ENCODE assay signal across 14 cellular contexts in genomic region chr1:25744636-25745425, GRCh38. TPM values are rescaled to one million over a fixed set of nuclear protein-coding genes. Genes with fewer than 3 reads are reported as not detected.
DNase-seq lines count a peak whose midpoint lies in the region; ATAC-seq, FAIRE-seq and TF ChIP-seq lines count a peak whose summit lies in the region.
"Had no signal": no experiment of that assay in that cellular context is flagged by ENCODE, and none has a peak within 500 bp of the region (broad histone marks: within the 10 kb centered on the region; RNA-seq: fewer than 3 reads in every experiment).

No MANE protein-coding gene starts in this region.

- no peak for TF ChIP-seq RAD21 in liver (IDR thresholded peaks at IDR 0.05)
- no peak for TF ChIP-seq RAD21 in HepG2 (CRISPR knock-in tag; IDR thresholded peaks at IDR 0.05)

- in situ Hi-C loops in HepG2 (cut with HindIII; ENCODE audit: extremely low pct_ligation_motif_present, low pct_unique_long_range_greater_than_20kb): no loop called here

- no peak for ATAC-seq in HepG2
- ATAC-seq in aorta (ENCODE audit: low FRiP score): no peak
- no peak for ATAC-seq in GM21737 (IDR thresholded peaks at IDR 0.05; ENCODE audit: unreplicated experiment)

- H3K36me3 ChIP-seq in liver (ENCODE audit: control insufficient read depth in 4 of 4, insufficient read depth in 3 of 4, low read depth in 1 of 4, low read length in 3 of 4): no peaks in the 10 kb centered on the region
- no peaks in the 10 kb centered on the region for H3K36me3 ChIP-seq in HepG2 (replicated peaks in 1 of 2; ENCODE audit: control insufficient read depth in 1 of 2, insufficient read depth in 2 of 2, low read length in 2 of 2)
- no peaks in the 10 kb centered on the region for H3K36me3 ChIP-seq in esophagus (ENCODE audit: control insufficient read depth in 2 of 2, insufficient read depth in 2 of 2, low read length in 1 of 2)
- H3K36me3 ChIP-seq in ovary: no peaks in the 10 kb centered on the region
- H3K36me3 ChIP-seq in aorta (ENCODE audit: control insufficient read depth in 1 of 2, insufficient read depth in 2 of 2, low read length in 1 of 2): no peaks in the 10 kb centered on the region
- no peaks in the 10 kb centered on the region for H3K36me3 ChIP-seq in Caco-2 (ENCODE audit: control insufficient read depth, insufficient read depth, low read length)

- no peak for DNase-seq in HepG2 (ENCODE audit: low spot score)
- DNase-seq in ovary: no peak
- DNase-seq in aorta: peak in 1 of 2 donors; percentile 38
- no peak for DNase-seq in Caco-2
- no peak for DNase-seq in KG1 (lab: John Stamatoyannopoulos, UW)
- DNase-seq: activated CD4-positive, alpha-beta T cell treated with anti-CD3 and anti-CD28 coated beads for 4 hours; activated effector memory CD4-positive, alpha-beta T cell treated with anti-CD3 and anti-CD28 coated beads, Interleukin-2, amount 50 U/mL, for 16 hours; KBM-7 had no signal

- POLR2A ChIA-PET in HepG2 (lab: Yijun Ruan, JAX) (no interaction called here), Caco-2 (lab: Charles Lee) (no interaction called here)

- H3K36me3 Mint-ChIP-seq in Caco-2 (ENCODE audit: insufficient read depth, unreplicated experiment): no peaks in the 10 kb centered on the region

- H3K27me3 Mint-ChIP-seq in Caco-2 (ENCODE audit: insufficient read depth, unreplicated experiment): no peaks in the 10 kb centered on the region

- no peaks in the 10 kb centered on the region for H3K9me3 Mint-ChIP-seq in Caco-2 (ENCODE audit: unreplicated experiment)

- CTCF ChIA-PET in HepG2 (lab: Yijun Ruan, JAX; ENCODE audit: low intra/inter-chr PET ratio, low total read pairs) (no interaction called here), Caco-2 (lab: Charles Lee) (no interaction called here)

- no peak overlapping the region for H3K9ac ChIP-seq in liver (ENCODE audit: low read depth in 1 of 2, low read length in 2 of 2)
- H3K9ac ChIP-seq in HepG2 (ENCODE audit: insufficient read depth, low read depth, low read length): no peak overlapping the region

- BruUV-seq in HepG2 (replicated peaks; lab: Mats Ljungman, UMichigan): no TSS peak
- no TSS peak for BruUV-seq in Caco-2 (replicated peaks; lab: Mats Ljungman, UMichigan)

- H2AFZ ChIP-seq in HepG2 (ENCODE audit: low read length): no peak overlapping the region

- H3K4me2 ChIP-seq in HepG2 (ENCODE audit: low read depth, low read length): no peak overlapping the region

- no peaks in the 10 kb centered on the region for H4K20me1 ChIP-seq in HepG2 (ENCODE audit: insufficient read depth, low read length)

- no peak overlapping the region for H3K4me3 ChIP-seq in liver (ENCODE audit: low read depth in 1 of 3, low read length in 3 of 3)
- no peak overlapping the region for H3K4me3 ChIP-seq in HepG2 (replicated peaks in 1 of 3; ENCODE audit: insufficient read depth in 1 of 3, low read depth in 2 of 3, low read length in 3 of 3)
- no peak overlapping the region for H3K4me3 ChIP-seq in esophagus (ENCODE audit: low read depth in 1 of 2, low read length in 2 of 2)
- no peak overlapping the region for H3K4me3 ChIP-seq in ovary
- H3K4me3 ChIP-seq in aorta (ENCODE audit: low read length in 2 of 2): no peak overlapping the region
- H3K4me3 ChIP-seq in Caco-2 (ENCODE audit: low read depth, low read length): no peak overlapping the region

- TF ChIP-seq EP300 in HepG2 (IDR thresholded peaks at IDR 0.05; ENCODE audit: low read depth in 2 of 2, low read length in 2 of 2): no peak
- TF ChIP-seq EP300 in HepG2 (CRISPR knock-in tag; IDR thresholded peaks at IDR 0.05; ENCODE audit: borderline replicate concordance): no peak
- TF ChIP-seq EP300 in ovary (IDR thresholded peaks at IDR 0.05): no peak

- no peak overlapping the region for H3K4me3 Mint-ChIP-seq in Caco-2 (ENCODE audit: unreplicated experiment)
- H3K4me3 Mint-ChIP-seq: B cell had no signal

- H3K4me1 Mint-ChIP-seq in Caco-2 (ENCODE audit: low read depth, unreplicated experiment): no peaks in the 10 kb centered on the region
- H3K4me1 Mint-ChIP-seq: B cell had no signal

- H3K27ac Mint-ChIP-seq in Caco-2 (ENCODE audit: unreplicated experiment): no peak overlapping the region
- H3K27ac Mint-ChIP-seq: B cell had no signal

- H3K4me1 ChIP-seq in liver (ENCODE audit: control insufficient read depth in 4 of 4, insufficient read depth in 4 of 4, low read length in 3 of 4): peaks cover 0 to 12% (median 2%) of the 10 kb centered on the region in 4 donors
- no peaks in the 10 kb centered on the region for H3K4me1 ChIP-seq in HepG2 (ENCODE audit: insufficient read depth, low read length)
- H3K4me1 ChIP-seq in esophagus (ENCODE audit: control insufficient read depth in 2 of 2, insufficient read depth in 2 of 2, low read length in 1 of 2): peaks cover 12 to 27% of the 10 kb centered on the region in 2 donors
- peaks cover 16% of the 10 kb centered on the region for H3K4me1 ChIP-seq in ovary (ENCODE audit: insufficient read depth)
- H3K4me1 ChIP-seq in aorta (ENCODE audit: control insufficient read depth in 1 of 2, insufficient read depth in 2 of 2, low read length in 2 of 2): no peaks in the 10 kb centered on the region
- no peaks in the 10 kb centered on the region for H3K4me1 ChIP-seq in Caco-2

- 91% methylated on average over 8 of the region's 8 CpGs for WGBS in liver
- 65% methylated on average over 8 of the region's 8 CpGs for WGBS in HepG2 (ENCODE audit: low lambda C conversion rate)
- 89 to 91% methylated on average over 8 of the region's 8 CpGs for WGBS in esophagus, 2 donors
- WGBS in ovary, 3 donors: 89 to 95% (median 91%) methylated on average over 8 of the region's 8 CpGs
- WGBS in aorta, 2 donors: 96 to 97% methylated on average over 8 of the region's 8 CpGs

- FAIRE-seq in HepG2 (lab: Jason Lieb, UNC): no peak
- FAIRE-seq: colon, G401.6 had no signal

- H3K27ac ChIP-seq in liver (ENCODE audit: low read depth in 1 of 2, low read length in 2 of 2) (peak overlapping the region; percentile 41 to 47), HepG2 (ENCODE audit: extremely low read length, insufficient read depth, low read length) (no peak overlapping the region), esophagus (ENCODE audit: low read depth in 2 of 2, low read length in 1 of 2) (peak overlapping the region; percentile 44 to 88), ovary (peak overlapping the region; percentile 26 to 83), aorta (ENCODE audit: low read depth in 1 of 2, low read length in 2 of 2) (peak overlapping the region; percentile 4 to 95)

- TF ChIP-seq CTCF in liver (IDR thresholded peaks at IDR 0.05; ENCODE audit: low read depth, low read length, missing input control): no peak
- TF ChIP-seq CTCF in HepG2 (CRISPR knock-in tag; IDR thresholded peaks at IDR 0.05): no peak
- no peak for TF ChIP-seq CTCF in ovary (IDR thresholded peaks at IDR 0.05)
- TF ChIP-seq CTCF in Caco-2 (IDR thresholded peaks at IDR 0.05; ENCODE audit: insufficient read depth in 1 of 2, low read depth in 1 of 2, low read length in 1 of 2, severe bottlenecking in 1 of 2, unreplicated experiment in 1 of 2): no peak

- intact Hi-C loops in HepG2 (cut with micrococcal nuclease; ENCODE audit: unreplicated experiment) (no loop called here), ovary (cut with DNase I) (loop anchor here in 2 of 4 donors (5.0 to 10.0 kb wide), 3 partner anchors 43 to 50 kb away; no protein-coding TSS in a partner anchor), aorta (cut with DNase I) (loop anchor here (5.0 kb wide), 3 partner anchors 47 to 128 kb away; partner anchors contain the start of gene MAN1C1 (in 2 of the 2)), Caco-2 (cut with micrococcal nuclease; ENCODE audit: unreplicated experiment) (loop anchor here (5.0 kb wide), 1 partner anchor 52 kb away; no protein-coding TSS in a partner anchor)

- TF ChIP-seq POLR2A in HepG2 (IDR thresholded peaks at IDR 0.05; ENCODE audit: insufficient read depth in 1 of 2, low read depth in 2 of 2, low read length in 2 of 2) (no peak), ovary (IDR thresholded peaks at IDR 0.05) (no peak)

- H3K79me2 ChIP-seq in HepG2 (ENCODE audit: insufficient read depth, low read length): no peaks in the 10 kb centered on the region

- H3K27me3 ChIP-seq in liver (ENCODE audit: control insufficient read depth in 4 of 4, insufficient read depth in 4 of 4, low read length in 3 of 4) (no peaks in the 10 kb centered on the region), HepG2 (ENCODE audit: control insufficient read depth in 1 of 2, insufficient read depth in 2 of 2, low read length in 2 of 2) (peaks cover 14 to 55% of the 10 kb centered on the region in 2 experiments), esophagus (ENCODE audit: control insufficient read depth in 1 of 2, insufficient read depth in 2 of 2, low read length in 2 of 2) (no peaks in the 10 kb centered on the region), ovary (no peaks in the 10 kb centered on the region), aorta (ENCODE audit: control insufficient read depth in 1 of 2, insufficient read depth in 2 of 2, low read length in 1 of 2) (no peaks in the 10 kb centered on the region), Caco-2 (replicated peaks; ENCODE audit: control insufficient read depth, insufficient read depth, low read length) (no peaks in the 10 kb centered on the region)

- H3K9me3 ChIP-seq in liver (ENCODE audit: control insufficient read depth in 4 of 4, low read length in 3 of 4) (no peaks in the 10 kb centered on the region), HepG2 (ENCODE audit: low read length) (no peaks in the 10 kb centered on the region), esophagus (ENCODE audit: control insufficient read depth in 2 of 2, insufficient read depth in 1 of 2, low read depth in 1 of 2, low read length in 1 of 2) (no peaks in the 10 kb centered on the region), ovary (no peaks in the 10 kb centered on the region), aorta (ENCODE audit: control insufficient read depth, low read length) (no peaks in the 10 kb centered on the region), Caco-2 (no peaks in the 10 kb centered on the region)

RNA-seq across cellular contexts. Expression of gene SELENON, which starts 55.2 kb away (rescaled TPM):
- total RNA-seq in liver (10 to 100 TPM in 1 of 2 donors, 1 to 10 TPM in 1; 7.8 to 10.1 TPM), HepG2 (2016; rRNA removed; fragmentation: Illumina TruSeq; extraction: Trizol) (3.4 and 3.8 TPM in 2 replicates), ovary (100 to 1,000 TPM in 1 of 7 donors, 10 to 100 TPM in 6; 13.9 to 139 (median 69.2) TPM), aorta (10 to 100 TPM; 68.0 to 79.4 TPM), Caco-2 (2022) (58.3 and 60.6 TPM in 2 replicates)
- polyA plus RNA-seq in liver (10 to 100 TPM in 1 of 2 donors, 1 to 10 TPM in 1; 4.3 to 16.1 TPM), HepG2 (2011; rRNA removed) (8.0 and 8.9 TPM in 2 replicates), esophagus (10 to 100 TPM; 19.2 to 21.4 TPM), ovary (10 to 100 TPM; 45.7 to 51.9 TPM), aorta (10 to 100 TPM; 13.1 to 36.9 TPM)
- total RNA-seq in HepG2 (2016; cell fraction: cytosol; rRNA removed; fragmentation: Illumina TruSeq; extraction: Trizol; ENCODE audit: low read depth): 1.4 and 1.6 TPM in 2 replicates
- total RNA-seq in HepG2 (2016; cell fraction: insoluble cytoplasmic fraction; rRNA removed; fragmentation: Illumina TruSeq; extraction: Trizol): 2.6 and 3.9 TPM in 2 replicates
- total RNA-seq in HepG2 (2016; cell fraction: membrane; rRNA removed; fragmentation: Illumina TruSeq; extraction: Trizol): 5.9 and 6.0 TPM in 2 replicates
- 6.6 and 8.7 TPM in 2 replicates for total RNA-seq in HepG2 (2016; cell fraction: nucleus; rRNA removed; fragmentation: Illumina TruSeq; extraction: Trizol)
- 9.0 and 9.2 TPM in 2 replicates for polyA plus RNA-seq in HepG2 (2011; cell fraction: cytosol; rRNA removed)
- 13.1 and 15.6 TPM in 2 replicates for polyA plus RNA-seq in HepG2 (2011; cell fraction: nucleus; rRNA removed)
- polyA plus RNA-seq in HepG2 (2012): 10.5 and 11.5 TPM in 2 replicates
- polyA plus RNA-seq in HepG2 (2016; cell fraction: cytosol; fragmentation: Illumina TruSeq; extraction: Trizol; ENCODE audit: low read depth): 3.5 and 4.0 TPM in 2 replicates
- 8.8 and 12.5 TPM in 2 replicates for polyA plus RNA-seq in HepG2 (2016; cell fraction: insoluble cytoplasmic fraction; fragmentation: Illumina TruSeq; extraction: Trizol; ENCODE audit: low read depth)
- 12.1 and 12.7 TPM in 2 replicates for polyA plus RNA-seq in HepG2 (2016; cell fraction: membrane; fragmentation: Illumina TruSeq; extraction: Trizol; ENCODE audit: low read depth)
- polyA plus RNA-seq in HepG2 (2016; cell fraction: nucleus; fragmentation: Illumina TruSeq; extraction: Trizol; ENCODE audit: insufficient read depth, low read depth): 27.6 and 29.1 TPM in 2 replicates
- 10.4 TPM in 2 replicates for polyA minus RNA-seq in HepG2 (2011; rRNA and poly(A)+ RNA removed; ENCODE audit: low replicate concordance)
- 8.1 and 8.3 TPM in 2 replicates for polyA minus RNA-seq in HepG2 (2011; cell fraction: cytosol; rRNA and poly(A)+ RNA removed)
- 3.1 and 5.0 TPM in 2 replicates for polyA minus RNA-seq in HepG2 (2011; cell fraction: nucleus; rRNA and poly(A)+ RNA removed)
